ENCODE assay signal across 1 cellular context in the genomic region with DNA sequence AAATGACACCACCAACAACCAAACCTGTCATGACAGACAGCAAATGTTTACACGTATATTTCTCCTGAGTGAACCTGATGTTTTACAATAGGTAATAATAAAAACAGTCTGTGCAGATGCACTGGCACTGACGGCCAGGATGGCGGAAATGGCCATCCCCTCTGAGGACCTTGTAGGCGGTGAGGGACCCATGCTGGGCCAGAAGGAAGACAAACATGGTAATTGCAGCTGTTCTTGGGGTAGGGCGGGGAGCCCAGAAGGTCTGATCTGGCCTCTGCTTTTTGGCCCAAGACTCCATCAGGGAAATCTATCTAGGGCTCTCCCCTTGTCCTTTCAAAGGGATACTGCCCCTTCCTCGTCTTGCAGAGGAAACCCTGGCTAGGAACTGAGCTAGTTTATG.
TF ChIP-seq lines count a peak whose summit lies in the region.

No MANE protein-coding gene starts in this region.

TF ChIP-seq in K562, 482 proteins besides CTCF, POLR2A, EP300 and RAD21 (continued from another document):
- no peak for TF ChIP-seq ZFP30 (CRISPR knock-in tag; IDR thresholded peaks at IDR 0.05; ENCODE audit: borderline replicate concordance)
- TF ChIP-seq, protein P1, sequence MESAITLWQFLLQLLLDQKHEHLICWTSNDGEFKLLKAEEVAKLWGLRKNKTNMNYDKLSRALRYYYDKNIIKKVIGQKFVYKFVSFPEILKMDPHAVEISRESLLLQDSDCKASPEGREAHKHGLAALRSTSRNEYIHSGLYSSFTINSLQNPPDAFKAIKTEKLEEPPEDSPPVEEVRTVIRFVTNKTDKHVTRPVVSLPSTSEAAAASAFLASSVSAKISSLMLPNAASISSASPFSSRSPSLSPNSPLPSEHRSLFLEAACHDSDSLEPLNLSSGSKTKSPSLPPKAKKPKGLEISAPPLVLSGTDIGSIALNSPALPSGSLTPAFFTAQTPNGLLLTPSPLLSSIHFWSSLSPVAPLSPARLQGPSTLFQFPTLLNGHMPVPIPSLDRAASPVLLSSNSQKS (CRISPR knock-in tag; IDR thresholded peaks at IDR 0.05) = no peak
- no peak for TF ChIP-seq ILK (tag; IDR thresholded peaks at IDR 0.05; ENCODE audit: borderline replicate concordance, low read depth)
- no peak for TF ChIP-seq HSF4 (CRISPR knock-in tag; IDR thresholded peaks at IDR 0.05; ENCODE audit: borderline replicate concordance)
